ENCODE assay signal across 8 cellular contexts in genomic region chr3:187012609-187013051, GRCh38.
A peak's percentile ranks its signal among the peaks of the same experiment; 100 is the strongest.
DNase-seq lines count a peak whose midpoint lies in the region; ATAC-seq, FAIRE-seq and TF ChIP-seq lines count a peak whose summit lies in the region.

No MANE protein-coding gene starts in this region.

- 54 to 57% methylated on average over 7 of the region's 7 CpGs for WGBS in lower leg skin, 2 donors

- FAIRE-seq in kidney (lab: Jason Lieb, UNC), result no peak

- no peak overlapping the region for H3K4me3 ChIP-seq in kidney (ENCODE audit: low read length in 2 of 2)
- no peak overlapping the region for H3K4me3 ChIP-seq in lower leg skin (ENCODE audit: low read depth, poor library complexity, severe bottlenecking)
- H3K4me3 ChIP-seq in vagina, result no peak overlapping the region

- ATAC-seq in stimulated activated naive CD8-positive, alpha-beta T cell treated with anti-CD3 and anti-CD28 coated beads, Interleukin-15, Interleukin-2, amounts not matched to agents 100 U/mL and 50 U/mL, for 24 hours, result peak; percentile 65
- ATAC-seq in SK-N-SH treated with all-trans-retinoic acid at 6 μM for 48 hours, result no peak

- H3K27ac ChIP-seq in kidney (ENCODE audit: low read depth in 2 of 2, low read length in 2 of 2) (peak overlapping the region; percentile 20 to 25), vagina (no peak overlapping the region)

- H3K9me3 ChIP-seq in kidney (ENCODE audit: control insufficient read depth in 1 of 2, low read length in 2 of 2) (no peaks in the 10 kb centered on the region), vagina (no peaks in the 10 kb centered on the region)

- intact Hi-C loops in kidney (cut with DNase I) (no loop called here), lower leg skin (cut with DNase I; ENCODE audit: low total_unique reads) (no loop called here), vagina (cut with DNase I) (no loop called here)

- TF ChIP-seq CTCF in kidney (IDR thresholded peaks at IDR 0.05; ENCODE audit: borderline replicate concordance, extremely low read depth, insufficient read depth) (no peak), lower leg skin (IDR thresholded peaks at IDR 0.05) (no peak), vagina (IDR thresholded peaks at IDR 0.05) (no peak)

- H3K4me1 ChIP-seq in kidney (ENCODE audit: control insufficient read depth in 1 of 2, insufficient read depth in 1 of 2, low read depth in 1 of 2, low read length in 2 of 2), result peaks cover 5 to 17% of the 10 kb centered on the region in 2 donors
- no peaks in the 10 kb centered on the region for H3K4me1 ChIP-seq in vagina

- H3K9ac ChIP-seq in kidney (ENCODE audit: low read length in 2 of 2), result no peak overlapping the region

- H3K27me3 ChIP-seq in vagina, result no peaks in the 10 kb centered on the region

- DNase-seq in HT1080 (ENCODE audit: low read depth), result peak; percentile 23
- DNase-seq in activated T-cell treated with anti-CD3 and anti-CD28 coated beads for 24 hours (ENCODE audit: low read depth), result peak; percentile 38
- DNase-seq in kidney, result peak; percentile 77
- DNase-seq in stimulated activated naive CD8-positive, alpha-beta T cell treated with anti-CD3 and anti-CD28 coated beads, Interleukin-15, Interleukin-2, amounts not matched to agents 100 U/mL and 50 U/mL, for 24 hours, result peak; percentile 56
- DNase-seq in lower leg skin (ENCODE audit: low spot score in 2 of 2), result no peak
- no peak for DNase-seq in vagina (ENCODE audit: extremely low spot score in 2 of 2)
- no peak for DNase-seq in DMS79 treated with DMSO at 0.1 percent for 48 hours (lab: John Stamatoyannopoulos, UW)

- H3K36me3 ChIP-seq in kidney (ENCODE audit: control insufficient read depth in 1 of 2, insufficient read depth in 2 of 2, low read length in 2 of 2), result no peaks in the 10 kb centered on the region
- H3K36me3 ChIP-seq in vagina, result no peaks in the 10 kb centered on the region

- TF ChIP-seq POLR2A in lower leg skin (IDR thresholded peaks at IDR 0.05) (no peak), vagina (IDR thresholded peaks at IDR 0.05) (no peak)

TF ChIP-seq in SK-N-SH treated with all-trans-retinoic acid at 6 μM for 48 hours, 23 proteins besides CTCF, POLR2A, EP300 and RAD21:
- TF ChIP-seq SNAI2 (CRISPR knock-in tag; IDR thresholded peaks at IDR 0.05), result no peak
- no peak for TF ChIP-seq TOX (CRISPR knock-in tag; IDR thresholded peaks at IDR 0.05; ENCODE audit: borderline replicate concordance)
- no peak for TF ChIP-seq PATZ1 (CRISPR knock-in tag; IDR thresholded peaks at IDR 0.05; ENCODE audit: borderline replicate concordance)
- no peak for TF ChIP-seq BACH2 (CRISPR knock-in tag; IDR thresholded peaks at IDR 0.05; ENCODE audit: borderline replicate concordance)
- no peak for TF ChIP-seq ZFP3 (CRISPR knock-in tag; IDR thresholded peaks at IDR 0.05)
- TF ChIP-seq CSRNP3 (CRISPR knock-in tag; IDR thresholded peaks at IDR 0.05), result no peak
- TF ChIP-seq ISL1 (CRISPR knock-in tag; IDR thresholded peaks at IDR 0.05), result no peak
- no peak for TF ChIP-seq ZFP30 (CRISPR knock-in tag; IDR thresholded peaks at IDR 0.05)
- no peak for TF ChIP-seq ZC3H10 (CRISPR knock-in tag; IDR thresholded peaks at IDR 0.05)
- TF ChIP-seq ARNTL (CRISPR knock-in tag; IDR thresholded peaks at IDR 0.05; ENCODE audit: borderline replicate concordance, low read depth), result no peak
- TF ChIP-seq ZNF70 (CRISPR knock-in tag; IDR thresholded peaks at IDR 0.05), result no peak
- TF ChIP-seq TCF4 (CRISPR knock-in tag; IDR thresholded peaks at IDR 0.05; ENCODE audit: borderline replicate concordance), result no peak
- TF ChIP-seq CREB5 (CRISPR knock-in tag; IDR thresholded peaks at IDR 0.05; ENCODE audit: low read depth), result no peak
- no peak for TF ChIP-seq ESRRG (CRISPR knock-in tag; IDR thresholded peaks at IDR 0.05)
- no peak for TF ChIP-seq RARB (CRISPR knock-in tag; IDR thresholded peaks at IDR 0.05)
- no peak for TF ChIP-seq GLIS3 (CRISPR knock-in tag; IDR thresholded peaks at IDR 0.05)
- TF ChIP-seq CSDC2 (CRISPR knock-in tag; IDR thresholded peaks at IDR 0.05), result no peak
- TF ChIP-seq OSR1 (CRISPR knock-in tag; IDR thresholded peaks at IDR 0.05), result no peak
- no peak for TF ChIP-seq POU6F1 (CRISPR knock-in tag; IDR thresholded peaks at IDR 0.05; ENCODE audit: borderline replicate concordance, low read depth)
- no peak for TF ChIP-seq ZNF565 (CRISPR knock-in tag; conservative IDR thresholded peaks at IDR 0.05; ENCODE audit: low read depth)

Comparison
In these comparisons a context has a peak if more than half of its experiments do, and no peak if none do; other contexts are left out.
1. DNase-seq: peak in HT1080 (single experiment), activated T-cell treated with anti-CD3 and anti-CD28 coated beads for 24 hours (single experiment), kidney (single experiment) and stimulated activated naive CD8-positive, alpha-beta T cell treated with anti-CD3 and anti-CD28 coated beads, Interleukin-15, Interleukin-2, amounts not matched to agents 100 U/mL and 50 U/mL, for 24 hours (single experiment); none in lower leg skin (0 of 2), vagina (0 of 2) and DMS79 treated with DMSO at 0.1 percent for 48 hours (single experiment).